ENCODE assay signal across 19 cellular contexts in genomic region chr4:121165206-121165605, GRCh38. TPM values are rescaled to one million over a fixed set of nuclear protein-coding genes. Genes with fewer than 3 reads are reported as not detected.
A peak's percentile ranks its signal among the peaks of the same experiment; 100 is the strongest.
DNase-seq lines count a peak whose midpoint lies in the region; ATAC-seq and TF ChIP-seq lines count a peak whose summit lies in the region.
"Had no signal": no experiment of that assay in that cellular context is flagged by ENCODE, and none has a peak within 500 bp of the region (broad histone marks: within the 10 kb centered on the region; RNA-seq: fewer than 3 reads in every experiment).

No MANE protein-coding gene starts in this region.

- H3K36me3 ChIP-seq in BLaER1 treated with 17β-estradiol and CSF1 and Interleukin-3, amounts not matched to agents 10 nM and 100 nM: no peaks in the 10 kb centered on the region
- no peaks in the 10 kb centered on the region for H3K36me3 ChIP-seq in left lung
- H3K36me3 ChIP-seq in vagina: no peaks in the 10 kb centered on the region
- no peaks in the 10 kb centered on the region for H3K36me3 ChIP-seq in gastrocnemius medialis
- H3K36me3 ChIP-seq in thyroid gland: no peaks in the 10 kb centered on the region
- H3K36me3 ChIP-seq: Peyer's patch had no signal

- H3K4me1 ChIP-seq in BLaER1 treated with 17β-estradiol and CSF1 and Interleukin-3, amounts not matched to agents 10 nM and 100 nM: peaks cover 31 to 75% (median 55%) of the 10 kb centered on the region in 10 experiments
- H3K4me1 ChIP-seq in left lung (peaks cover 0 to 18% of the 10 kb centered on the region in 2 donors), vagina (no peaks in the 10 kb centered on the region), gastrocnemius medialis (no peaks in the 10 kb centered on the region), thyroid gland (no peaks in the 10 kb centered on the region)
- H3K4me1 ChIP-seq: Peyer's patch had no signal

- H3K4me2 ChIP-seq in BLaER1 treated with 17β-estradiol and CSF1 and Interleukin-3, amounts not matched to agents 10 nM and 100 nM: peak overlapping the region in 9 of 11 experiments; percentile 7 to 81 (median 64); a peak in 15 of 22 replicates

- peaks cover 0 to 59% (median 0%) of the 10 kb centered on the region in 11 experiments; a peak in 5 of 22 replicates for H3K27me3 ChIP-seq in BLaER1 treated with 17β-estradiol and CSF1 and Interleukin-3, amounts not matched to agents 10 nM and 100 nM
- H3K27me3 ChIP-seq in left lung (no peaks in the 10 kb centered on the region), vagina (no peaks in the 10 kb centered on the region), gastrocnemius medialis (no peaks in the 10 kb centered on the region), thyroid gland (no peaks in the 10 kb centered on the region)
- H3K27me3 ChIP-seq: Peyer's patch had no signal

- no peak for TF ChIP-seq CTCF in left lung (IDR thresholded peaks at IDR 0.05)
- TF ChIP-seq CTCF in vagina (IDR thresholded peaks at IDR 0.05): no peak
- TF ChIP-seq CTCF in gastrocnemius medialis (IDR thresholded peaks at IDR 0.05 in 4 of 5, conservative IDR thresholded peaks at IDR 0.05 in 1 of 5): no peak
- TF ChIP-seq CTCF in thyroid gland (IDR thresholded peaks at IDR 0.05): no peak

- ATAC-seq in activated CD4-positive, alpha-beta T cell treated with anti-CD3 and anti-CD28 coated beads for 36 hours: peak; percentile 36
- peak in 2 of 4 experiments; percentile 29 to 72 for ATAC-seq in T-cell (replicated peaks in 1 of 4)
- ATAC-seq in left lung: peak; percentile 36
- no peak for ATAC-seq in gastrocnemius medialis

- H3K27ac ChIP-seq in BLaER1 treated with 17β-estradiol and CSF1 and Interleukin-3, amounts not matched to agents 10 nM and 100 nM: no peak overlapping the region
- H3K27ac ChIP-seq in left lung (no peak overlapping the region), vagina (no peak overlapping the region), gastrocnemius medialis (no peak overlapping the region), thyroid gland (no peak overlapping the region)
- H3K27ac ChIP-seq: Peyer's patch had no signal

- H3K27ac Mint-ChIP-seq in activated CD4-positive, alpha-beta T cell treated with anti-CD3 and anti-CD28 coated beads for 36 hours: peak overlapping the region; percentile 21
- peak overlapping the region; percentile 85 to 89 for H3K27ac Mint-ChIP-seq in T-cell

- TF ChIP-seq POLR2A in vagina (IDR thresholded peaks at IDR 0.05) (no peak), gastrocnemius medialis (IDR thresholded peaks at IDR 0.05) (no peak), thyroid gland (IDR thresholded peaks at IDR 0.05) (no peak)

- no peak overlapping the region for H3K9ac ChIP-seq in BLaER1 treated with 17β-estradiol and CSF1 and Interleukin-3, amounts not matched to agents 10 nM and 100 nM

- H3K4me1 Mint-ChIP-seq in activated CD4-positive, alpha-beta T cell treated with anti-CD3 and anti-CD28 coated beads for 36 hours: peaks cover 42% of the 10 kb centered on the region
- peaks cover 36 to 45% (median 38%) of the 10 kb centered on the region in 3 donors for H3K4me1 Mint-ChIP-seq in T-cell

- 90 to 93% methylated on average over 4 of the region's 4 CpGs for WGBS in thyroid gland, 2 donors

- CTCF ChIA-PET in activated CD4-positive, alpha-beta T cell treated with anti-CD3 and anti-CD28 coated beads for 36 hours (lab: Charles Lee): interaction anchor here (2.0 kb wide), 1 partner anchor 27 kb away, joined by 7 read pairs; no protein-coding TSS in a partner anchor
- CTCF ChIA-PET in T-cell (lab: Charles Lee): interaction anchor here in 1 of 2 donors (1.0 kb wide), 1 partner anchor 11 kb away, joined by 4 read pairs; no protein-coding TSS in a partner anchor

- no peak overlapping the region for H3K4me3 Mint-ChIP-seq in activated CD4-positive, alpha-beta T cell treated with anti-CD3 and anti-CD28 coated beads for 36 hours
- H3K4me3 Mint-ChIP-seq in T-cell: peak overlapping the region in 2 of 3 donors; percentile 1 to 63

- H3K36me3 Mint-ChIP-seq in activated CD4-positive, alpha-beta T cell treated with anti-CD3 and anti-CD28 coated beads for 36 hours (ENCODE audit: low read depth): peaks cover 5% of the 10 kb centered on the region
- no peaks in the 10 kb centered on the region for H3K36me3 Mint-ChIP-seq in T-cell

- DNase-seq in activated CD4-positive, alpha-beta T cell treated with anti-CD3 and anti-CD28 coated beads for 36 hours: no peak
- no peak for DNase-seq in activated CD4-positive, alpha-beta T cell treated with anti-CD3 and anti-CD28 coated beads, Interleukin-2, amount 50 U/mL, for 48 hours
- DNase-seq in T-cell: no peak
- no peak for DNase-seq in left lung
- no peak for DNase-seq in vagina (ENCODE audit: extremely low spot score in 2 of 2)
- no peak for DNase-seq in gastrocnemius medialis
- DNase-seq in thyroid gland: no peak
- DNase-seq: 8988T; DMS79; GOT3; KBM-7; NCI-H1417; NCI-H187; NCI-H2107; NCI-H510A; NCI-H748 treated with DMSO at 0.1 percent for 48 hours; NK-92 treated with Interleukin-12 subunit alpha and Interleukin-12 subunit beta, amount 100 ng/mL, for 24 hours; Peyer's patch had no signal

- peaks cover 2% of the 10 kb centered on the region for H3K9me3 Mint-ChIP-seq in activated CD4-positive, alpha-beta T cell treated with anti-CD3 and anti-CD28 coated beads for 36 hours (ENCODE audit: low read depth)
- H3K9me3 Mint-ChIP-seq in T-cell: no peaks in the 10 kb centered on the region

- H3K9me3 ChIP-seq in BLaER1 treated with 17β-estradiol and CSF1 and Interleukin-3, amounts not matched to agents 10 nM and 100 nM (replicated peaks in 1 of 11): peaks cover 0 to 4% (median 0%) of the 10 kb centered on the region in 11 experiments; a peak in 1 of 22 replicates
- no peaks in the 10 kb centered on the region for H3K9me3 ChIP-seq in left lung
- H3K9me3 ChIP-seq in vagina: no peaks in the 10 kb centered on the region
- no peaks in the 10 kb centered on the region for H3K9me3 ChIP-seq in gastrocnemius medialis
- H3K9me3 ChIP-seq in thyroid gland: no peaks in the 10 kb centered on the region
- H3K9me3 ChIP-seq: Peyer's patch had no signal

- no peaks in the 10 kb centered on the region for H4K20me1 ChIP-seq in BLaER1 treated with 17β-estradiol and CSF1 and Interleukin-3, amounts not matched to agents 10 nM and 100 nM

- no peaks in the 10 kb centered on the region for H3K27me3 Mint-ChIP-seq in activated CD4-positive, alpha-beta T cell treated with anti-CD3 and anti-CD28 coated beads for 36 hours
- no peaks in the 10 kb centered on the region for H3K27me3 Mint-ChIP-seq in T-cell

- in situ Hi-C loops in gastrocnemius medialis (cut with MboI; ENCODE audit: low sequenced_read_pairs in 4 of 4): no loop called here

- POLR2A ChIA-PET in activated CD4-positive, alpha-beta T cell treated with anti-CD3 and anti-CD28 coated beads for 36 hours (lab: Charles Lee): no interaction called here
- POLR2A ChIA-PET in T-cell (lab: Charles Lee): interaction anchor here in 1 of 2 donors (0.6 kb wide), 1 partner anchor 811 kb away, joined by 3 read pairs; no protein-coding TSS in a partner anchor

- intact Hi-C loops in activated CD4-positive, alpha-beta T cell treated with anti-CD3 and anti-CD28 coated beads for 36 hours (cut with DNase I, micrococcal nuclease): no loop called here
- intact Hi-C loops in left lung (cut with DNase I) (no loop called here), vagina (cut with DNase I) (no loop called here), gastrocnemius medialis (cut with DNase I; ENCODE audit: low total_unique reads) (no loop called here), thyroid gland (cut with DNase I) (no loop called here)

- no peak overlapping the region for H3K4me3 ChIP-seq in BLaER1 treated with 17β-estradiol and CSF1 and Interleukin-3, amounts not matched to agents 10 nM and 100 nM
- H3K4me3 ChIP-seq in left lung (no peak overlapping the region), vagina (no peak overlapping the region), gastrocnemius medialis (no peak overlapping the region), thyroid gland (replicated peaks in 1 of 3) (no peak overlapping the region)
- H3K4me3 ChIP-seq: Peyer's patch had no signal

RNA-seq across cellular contexts. Expression of gene TNIP3, which starts 1.1 kb away (rescaled TPM):
- total RNA-seq in activated CD4-positive, alpha-beta T cell treated with anti-CD3 and anti-CD28 coated beads for 36 hours: 1 to 10 TPM; 3.7 to 4.8 TPM
- total RNA-seq in T-cell (1 to 10 TPM; 1.2 to 2.0 (median 1.2) TPM), left lung (1 to 10 TPM in 1 of 2 donors, under 1 TPM in 1; 0.99 to 8.8 TPM), vagina (not detected), gastrocnemius medialis (not detected), thyroid gland (not detected)

Comparison
In these comparisons a context has a peak if more than half of its experiments do, and no peak if none do; other contexts are left out.
1. ATAC-seq: peak in activated CD4-positive, alpha-beta T cell treated with anti-CD3 and anti-CD28 coated beads for 36 hours (single experiment) and left lung (single experiment); none in gastrocnemius medialis (0 of 2).